15 cellular contexts compared by ENCODE assay signal in the genomic region with DNA sequence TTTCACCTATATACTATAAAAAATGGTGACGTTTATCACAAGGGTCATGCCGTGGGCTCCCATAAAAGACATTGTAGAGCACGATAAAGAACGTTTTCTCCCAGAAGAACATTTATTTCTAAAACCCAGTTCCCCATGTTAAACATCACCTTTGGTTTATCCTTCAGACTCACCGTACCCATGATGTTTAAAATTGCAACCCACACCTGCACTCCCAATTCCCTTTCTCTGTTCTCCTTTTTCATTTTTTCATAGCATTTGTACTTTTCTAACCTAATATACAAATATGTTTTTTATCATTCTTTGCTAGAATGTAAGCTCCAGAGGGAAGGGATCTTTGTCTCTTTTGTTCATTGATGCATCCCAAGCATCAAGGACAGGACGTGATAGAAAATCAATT. TPM values are rescaled to one million over a fixed set of nuclear protein-coding genes. Genes with fewer than 3 reads are reported as not detected.
A peak's percentile ranks its signal among the peaks of the same experiment; 100 is the strongest.
DNase-seq lines count a peak whose midpoint lies in the region; ATAC-seq, FAIRE-seq and TF ChIP-seq lines count a peak whose summit lies in the region.
"Had no signal": no experiment of that assay in that cellular context is flagged by ENCODE, and none has a peak within 500 bp of the region (broad histone marks: within the 10 kb centered on the region; RNA-seq: fewer than 3 reads in every experiment).

No MANE protein-coding gene starts in this region.

- ATAC-seq in activated naive CD8-positive, alpha-beta T cell treated with anti-CD3 and anti-CD28 coated beads, Interleukin-2, amount 50 U/mL, for 24 hours, result no peak
- no peak for ATAC-seq in GM21423 (IDR thresholded peaks at IDR 0.05; ENCODE audit: unreplicated experiment)
- ATAC-seq: A549 had no signal

- no peak overlapping the region for H3K27ac Mint-ChIP-seq in activated CD4-positive, alpha-beta T cell treated with anti-CD3 and anti-CD28 coated beads, Interleukin-2, amount 10 ng/mL, durations not matched to agents 24 days and 14 days
- H3K27ac Mint-ChIP-seq in activated naive CD8-positive, alpha-beta T cell treated with anti-CD3 and anti-CD28 coated beads, Interleukin-2, amount 50 U/mL, for 24 hours, result no peak overlapping the region
- H3K27ac Mint-ChIP-seq in nephron, result peak overlapping the region; percentile 98 to 99 (median 99)

- H3K36me3 Mint-ChIP-seq in activated CD4-positive, alpha-beta T cell treated with anti-CD3 and anti-CD28 coated beads, Interleukin-2, amount 10 ng/mL, durations not matched to agents 24 days and 14 days (ENCODE audit: low read depth), result peaks cover 2% of the 10 kb centered on the region
- peaks cover 5% of the 10 kb centered on the region for H3K36me3 Mint-ChIP-seq in activated naive CD8-positive, alpha-beta T cell treated with anti-CD3 and anti-CD28 coated beads, Interleukin-2, amount 50 U/mL, for 24 hours (ENCODE audit: low read depth)
- no peaks in the 10 kb centered on the region for H3K36me3 Mint-ChIP-seq in nephron (ENCODE audit: low read depth)

- peak; percentile 44 for FAIRE-seq in GM12892 (lab: Jason Lieb, UNC)
- FAIRE-seq: A549 had no signal

- DNase-seq in activated CD4-positive, alpha-beta T cell treated with anti-CD3 and anti-CD28 coated beads, Interleukin-2, amount 10 ng/mL, durations not matched to agents 24 days and 14 days, result no peak
- DNase-seq in activated CD4-positive, alpha-beta T cell treated with anti-CD3 and anti-CD28 coated beads, Interleukin-2, amount 50 U/mL, for 4 hours, result no peak
- DNase-seq in GM12892 (ENCODE audit: insufficient read length), result no peak
- DNase-seq in activated naive CD8-positive, alpha-beta T cell treated with anti-CD3 and anti-CD28 coated beads, Interleukin-2, amount 50 U/mL, for 24 hours, result no peak
- DNase-seq in NCI-H748 (lab: John Stamatoyannopoulos, UW; ENCODE audit: unreplicated experiment), result no peak
- DNase-seq in nucleus accumbens (lab: John Stamatoyannopoulos, UW), result no peak
- DNase-seq: activated naive CD4-positive, alpha-beta T cell treated with Interleukin-2 at 50 U/mL for 16 hours; Calu3; cerebellar nuclear complex; NCI-H1105 treated with DMSO at 0.1 percent for 48 hours; NCI-H510A treated with DMSO at 0.1 percent for 48 hours; Peyer's patch had no signal

- H3K4me1 Mint-ChIP-seq in activated CD4-positive, alpha-beta T cell treated with anti-CD3 and anti-CD28 coated beads, Interleukin-2, amount 10 ng/mL, durations not matched to agents 24 days and 14 days, result peaks cover 26% of the 10 kb centered on the region
- H3K4me1 Mint-ChIP-seq in activated naive CD8-positive, alpha-beta T cell treated with anti-CD3 and anti-CD28 coated beads, Interleukin-2, amount 50 U/mL, for 24 hours, result peaks cover 32% of the 10 kb centered on the region
- peaks cover 25% of the 10 kb centered on the region for H3K4me1 Mint-ChIP-seq in nephron

- H3K4me3 Mint-ChIP-seq in activated CD4-positive, alpha-beta T cell treated with anti-CD3 and anti-CD28 coated beads, Interleukin-2, amount 10 ng/mL, durations not matched to agents 24 days and 14 days, result peak overlapping the region; percentile 87
- H3K4me3 Mint-ChIP-seq in activated naive CD8-positive, alpha-beta T cell treated with anti-CD3 and anti-CD28 coated beads, Interleukin-2, amount 50 U/mL, for 24 hours, result peak overlapping the region; percentile 88
- H3K4me3 Mint-ChIP-seq in nephron, result peak overlapping the region; percentile 92 to 98 (median 94)

- TF ChIP-seq POLR2A in GM12892 (IDR thresholded peaks at IDR 0.05; ENCODE audit: low read depth, low read length), result no peak

- H3K9me3 Mint-ChIP-seq in activated CD4-positive, alpha-beta T cell treated with anti-CD3 and anti-CD28 coated beads, Interleukin-2, amount 10 ng/mL, durations not matched to agents 24 days and 14 days, result peaks cover 4% of the 10 kb centered on the region
- peaks cover 4% of the 10 kb centered on the region for H3K9me3 Mint-ChIP-seq in activated naive CD8-positive, alpha-beta T cell treated with anti-CD3 and anti-CD28 coated beads, Interleukin-2, amount 50 U/mL, for 24 hours
- H3K9me3 Mint-ChIP-seq in nephron, result no peaks in the 10 kb centered on the region

- intact Hi-C loops in activated CD4-positive, alpha-beta T cell treated with anti-CD3 and anti-CD28 coated beads, Interleukin-2, amount 10 ng/mL, durations not matched to agents 24 days and 14 days (cut with micrococcal nuclease), result no loop called here

- peaks cover 4% of the 10 kb centered on the region for H3K27me3 Mint-ChIP-seq in activated CD4-positive, alpha-beta T cell treated with anti-CD3 and anti-CD28 coated beads, Interleukin-2, amount 10 ng/mL, durations not matched to agents 24 days and 14 days
- H3K27me3 Mint-ChIP-seq in activated naive CD8-positive, alpha-beta T cell treated with anti-CD3 and anti-CD28 coated beads, Interleukin-2, amount 50 U/mL, for 24 hours, result peaks cover 2% of the 10 kb centered on the region
- no peaks in the 10 kb centered on the region for H3K27me3 Mint-ChIP-seq in nephron (ENCODE audit: low read depth)

- TF ChIP-seq CTCF in nephron (IDR thresholded peaks at IDR 0.05; ENCODE audit: unreplicated experiment in 3 of 3), result no peak

RNA-seq across cellular contexts. Expression of a gene that starts 2.0 kb away (rescaled TPM):
- total RNA-seq in activated CD4-positive, alpha-beta T cell treated with anti-CD3 and anti-CD28 coated beads, Interleukin-2, amount 10 ng/mL, durations not matched to agents 24 days and 14 days, result 1.6 and 1.7 TPM in 2 replicates
- polyA plus RNA-seq in GM12892 (2012; ENCODE audit: missing spikeins), result 11.4 TPM

Comparison
In these comparisons a context has a peak if more than half of its experiments do, and no peak if none do; other contexts are left out.
1. H3K27ac Mint-ChIP-seq: peak in nephron (3 of 3); none in activated CD4-positive, alpha-beta T cell treated with anti-CD3 and anti-CD28 coated beads, Interleukin-2, amount 10 ng/mL, durations not matched to agents 24 days and 14 days (single experiment) and activated naive CD8-positive, alpha-beta T cell treated with anti-CD3 and anti-CD28 coated beads, Interleukin-2, amount 50 U/mL, for 24 hours (single experiment).
2. Peak in every context shown above with its lines, with median percentiles within 50 percentile points of each other: H3K4me3 Mint-ChIP-seq.